8 cellular contexts compared by ENCODE assay signal in the genomic region with DNA sequence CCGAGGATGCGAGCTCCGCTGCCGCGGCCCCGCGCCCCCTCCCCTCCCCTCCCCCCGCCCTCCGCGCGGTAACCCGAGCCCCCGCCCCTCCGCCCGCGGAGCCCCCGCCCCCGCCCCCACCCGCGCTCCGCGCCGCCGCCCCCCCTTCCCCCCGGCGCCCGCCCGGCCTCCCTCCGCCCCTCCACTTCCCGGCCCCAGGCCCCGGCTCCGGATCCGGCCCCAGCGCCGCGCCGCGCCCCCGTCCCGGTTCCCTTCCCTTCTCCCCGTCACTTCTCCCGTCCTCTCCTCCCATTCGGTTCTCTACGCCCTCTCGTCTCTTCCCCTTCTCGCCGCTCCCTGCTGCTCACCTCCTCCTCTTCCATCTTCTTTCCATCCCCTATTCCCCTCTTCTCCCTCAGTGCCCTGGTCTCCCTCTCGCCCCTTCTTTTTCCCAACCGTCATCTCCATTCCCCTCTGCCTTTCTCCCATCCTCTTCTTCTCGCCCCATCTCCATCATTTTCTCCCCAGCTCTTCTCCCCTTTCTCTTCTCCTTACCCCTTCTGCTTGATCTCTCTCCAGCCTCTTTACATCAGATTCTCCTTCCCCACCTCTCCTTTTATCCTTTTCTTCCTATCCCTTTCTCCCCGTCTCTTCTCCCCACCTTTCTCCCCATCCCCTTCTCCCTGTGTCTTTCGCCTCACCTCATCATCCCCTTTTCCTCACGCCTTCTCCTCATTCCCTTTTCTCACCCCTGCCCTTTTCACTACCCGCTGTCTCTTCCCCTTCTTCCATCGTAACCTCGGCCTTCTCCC.
DNase-seq lines count a peak whose midpoint lies in the region.

TSS of gene DCHS1 (minus strand) at position 20 of the 791 bp plus-strand sequence. CDS start 14,196 bp downstream, outside the sequence.

- no CpG with 5 or more reads among the region's 56 CpGs for WGBS in iPS DF 6.9 (ENCODE audit: insufficient coverage, insufficient read length)

- peak; percentile 12 to 28 for DNase-seq in activated CD4-positive, alpha-beta T cell treated with anti-CD3 and anti-CD28 coated beads for 4 hours
- no peak for DNase-seq in activated CD4-positive, alpha-beta T cell treated with anti-CD3 and anti-CD28 coated beads, Interleukin-2, amount 50 U/mL, for 48 hours
- no peak for DNase-seq in iPS DF 6.9 (ENCODE audit: low read depth, low spot score)
- no peak for DNase-seq in skeletal muscle cell (ENCODE audit: low read depth)
- DNase-seq in NCI-H774 (lab: John Stamatoyannopoulos, UW) = no peak
- DNase-seq in NCI-H2171 treated with DMSO at 0.1 percent for 48 hours (lab: John Stamatoyannopoulos, UW) = no peak
- DNase-seq in KG1 (lab: John Stamatoyannopoulos, UW) = no peak

- H3K27me3 Mint-ChIP-seq in activated naive CD8-positive, alpha-beta T cell = no peaks in the 10 kb centered on the region

- peak within 1 kb of the TSS; percentile 66 for H3K4me3 Mint-ChIP-seq in activated naive CD8-positive, alpha-beta T cell

- H3K4me1 ChIP-seq in iPS DF 6.9 (ENCODE audit: control insufficient read depth, insufficient read depth, low read length) = peaks cover 4% of the 10 kb centered on the region; the same call in 1 of the 2 replicates

- peaks cover 12% of the 10 kb centered on the region for H3K27me3 ChIP-seq in iPS DF 6.9 (ENCODE audit: control insufficient read depth, insufficient read depth, low read length)

- H3K4me3 ChIP-seq in iPS DF 6.9 (ENCODE audit: low read length) = peak within 1 kb of the TSS; percentile 84
- peak within 1 kb of the TSS; percentile 44 for H3K4me3 ChIP-seq in skeletal muscle cell (ENCODE audit: low read depth, low read length)

- H3K9me3 ChIP-seq in iPS DF 6.9 (ENCODE audit: control insufficient read depth, insufficient read depth, low read length) = no peaks in the 10 kb centered on the region

- H3K36me3 ChIP-seq in iPS DF 6.9 (ENCODE audit: control insufficient read depth, insufficient read depth, low read length) = no peaks in the 10 kb centered on the region; the same call in 1 of the 2 replicates

- H3K4me1 Mint-ChIP-seq in activated naive CD8-positive, alpha-beta T cell (ENCODE audit: low read depth) = peaks cover 2% of the 10 kb centered on the region

- H3K27ac Mint-ChIP-seq in activated naive CD8-positive, alpha-beta T cell = peak within 1 kb of the TSS; percentile 62

- no peak within 1 kb of the TSS for H3K27ac ChIP-seq in iPS DF 6.9 (ENCODE audit: low read length)

- no peaks in the 10 kb centered on the region for H3K9me3 Mint-ChIP-seq in activated naive CD8-positive, alpha-beta T cell (ENCODE audit: low read depth)

- no peaks in the 10 kb centered on the region for H3K36me3 Mint-ChIP-seq in activated naive CD8-positive, alpha-beta T cell

Comparison
In these comparisons a context has a peak if more than half of its experiments do, and no peak if none do; other contexts are left out.
1. DNase-seq: peak in activated CD4-positive, alpha-beta T cell treated with anti-CD3 and anti-CD28 coated beads for 4 hours (2 of 2); none in activated CD4-positive, alpha-beta T cell treated with anti-CD3 and anti-CD28 coated beads, Interleukin-2, amount 50 U/mL, for 48 hours (0 of 2), iPS DF 6.9 (single experiment), skeletal muscle cell (single experiment), NCI-H774 (single experiment), NCI-H2171 treated with DMSO at 0.1 percent for 48 hours (single experiment) and KG1 (single experiment).